Comparison of ENCODE assay signal across 11 cellular contexts in genomic region chr7:64869121-64869725, GRCh38.
"Had no signal": no experiment of that assay in that cellular context is flagged by ENCODE, and none has a peak within 500 bp of the region (broad histone marks: within the 10 kb centered on the region; RNA-seq: fewer than 3 reads in every experiment).

No MANE protein-coding gene starts in this region.

- H3K27me3 ChIP-seq: adrenal gland, neural progenitor cell, pancreas had no signal

- H3K36me3 ChIP-seq: adrenal gland, heart left ventricle, neural progenitor cell, pancreas, tibial artery had no signal

- DNase-seq: activated CD4-positive, alpha-beta T cell treated with anti-CD3 and anti-CD28 coated beads for 4 hours; activated CD8-positive, alpha-beta memory T cell treated with anti-CD3 and anti-CD28 coated beads for 24 hours; activated naive CD4-positive, alpha-beta T cell treated with anti-CD3 and anti-CD28 coated beads, Interleukin-2, amount 50 U/mL, for 16 hours; heart left ventricle; pancreas; retina; T1000 had no signal

- H3K4me3 ChIP-seq: adrenal gland, heart left ventricle, neural progenitor cell, pancreas, skin epidermis, tibial artery had no signal
